8 cellular contexts compared by ENCODE assay signal in the genomic region with DNA sequence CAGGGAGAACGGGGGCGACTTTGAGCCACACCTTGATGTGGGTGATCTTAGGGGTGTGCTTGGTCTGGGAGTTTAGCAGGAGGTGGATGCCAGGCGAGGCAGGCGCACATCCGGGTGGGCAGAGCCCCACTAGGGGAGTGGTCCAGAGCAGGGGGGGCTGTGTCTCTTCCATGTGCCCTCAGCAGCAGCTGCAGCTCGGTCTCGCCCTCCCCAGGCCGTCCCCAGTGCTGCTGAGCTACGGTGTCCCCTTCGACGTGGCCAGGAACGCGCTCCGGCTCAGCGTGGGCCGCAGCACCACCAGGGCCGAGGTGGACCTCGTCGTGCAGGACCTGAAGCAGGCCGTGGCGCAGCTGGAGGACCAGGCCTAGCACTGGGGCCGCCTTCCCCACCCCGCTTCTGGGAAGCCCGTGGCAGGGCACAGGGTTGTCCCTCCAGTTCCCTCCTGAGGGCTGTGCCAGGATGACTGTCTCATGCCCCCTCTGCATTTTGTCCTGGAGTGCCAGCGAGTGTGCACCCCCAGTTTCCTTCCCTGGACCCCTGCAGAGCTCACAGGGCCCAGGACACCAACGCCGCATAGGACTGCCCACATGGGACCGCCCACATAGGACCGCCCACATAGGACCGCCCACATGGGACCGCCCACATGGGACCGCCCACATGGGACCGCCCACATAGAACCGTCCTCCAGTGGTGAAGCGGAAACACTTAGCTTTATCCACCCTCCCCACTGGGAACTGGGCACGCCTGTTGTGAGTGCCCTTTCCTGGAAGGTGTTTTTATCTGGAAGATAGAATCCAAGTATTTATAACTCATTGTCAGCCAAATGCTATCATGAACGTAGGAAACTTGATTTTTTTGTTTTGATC. TPM values are rescaled to one million over a fixed set of nuclear protein-coding genes. Genes with fewer than 3 reads are reported as not detected.
DNase-seq lines count a peak whose midpoint lies in the region; ATAC-seq and TF ChIP-seq lines count a peak whose summit lies in the region.

No MANE protein-coding gene starts in this region.

- peak; percentile 47 for ATAC-seq in GM18517 (IDR thresholded peaks at IDR 0.05; ENCODE audit: unreplicated experiment)
- ATAC-seq in HG03066 (IDR thresholded peaks at IDR 0.05; ENCODE audit: low read depth, unreplicated experiment) = peak; percentile 79
- ATAC-seq in esophagus mucosa = peak; percentile 94
- ATAC-seq in GM19397 (IDR thresholded peaks at IDR 0.05; ENCODE audit: unreplicated experiment) = no peak

- no peaks in the 10 kb centered on the region for H3K9me3 Mint-ChIP-seq in nephron progenitor cell

- peaks cover 7% of the 10 kb centered on the region for H3K27me3 Mint-ChIP-seq in nephron progenitor cell (ENCODE audit: low read depth, poor library complexity)

- DNase-seq in nephron progenitor cell = peak; percentile 55
- DNase-seq in stimulated activated CD4-positive, alpha-beta T cell treated with anti-CD3 and anti-CD28 coated beads, Interleukin-4, amount 100 ng/mL, for 24 hours = no peak

- H3K36me3 Mint-ChIP-seq in nephron progenitor cell (ENCODE audit: low read depth) = no peaks in the 10 kb centered on the region

- peak; percentile 60 for TF ChIP-seq POLR2A in Raji (IDR thresholded peaks at IDR 0.05; ENCODE audit: insufficient read depth, low read depth, low read length)

- H3K4me3 Mint-ChIP-seq in nephron progenitor cell = no peak overlapping the region

- no peak for TF ChIP-seq CTCF in C4-2B (conservative IDR thresholded peaks at IDR 0.05)
- TF ChIP-seq CTCF in nephron progenitor cell (IDR thresholded peaks at IDR 0.05) = no peak

- peak overlapping the region; percentile 64 for H3K27ac ChIP-seq in C4-2B

- peaks cover 43% of the 10 kb centered on the region for H3K4me1 Mint-ChIP-seq in nephron progenitor cell

- H3K27ac Mint-ChIP-seq in nephron progenitor cell = no peak overlapping the region

RNA-seq across cellular contexts. Expression of a gene that starts 1.9 kb away (rescaled TPM):
- total RNA-seq in esophagus mucosa = 0.40 TPM

RNA-seq across cellular contexts. Expression of a gene that starts 37.4 kb away (rescaled TPM):
- total RNA-seq in esophagus mucosa = 8.9 TPM

RNA-seq across cellular contexts. Expression of a gene that starts 40.2 kb away (rescaled TPM):
- 0.08 TPM for total RNA-seq in esophagus mucosa
